Comparison of ENCODE assay signal across 14 cellular contexts in the genomic region with DNA sequence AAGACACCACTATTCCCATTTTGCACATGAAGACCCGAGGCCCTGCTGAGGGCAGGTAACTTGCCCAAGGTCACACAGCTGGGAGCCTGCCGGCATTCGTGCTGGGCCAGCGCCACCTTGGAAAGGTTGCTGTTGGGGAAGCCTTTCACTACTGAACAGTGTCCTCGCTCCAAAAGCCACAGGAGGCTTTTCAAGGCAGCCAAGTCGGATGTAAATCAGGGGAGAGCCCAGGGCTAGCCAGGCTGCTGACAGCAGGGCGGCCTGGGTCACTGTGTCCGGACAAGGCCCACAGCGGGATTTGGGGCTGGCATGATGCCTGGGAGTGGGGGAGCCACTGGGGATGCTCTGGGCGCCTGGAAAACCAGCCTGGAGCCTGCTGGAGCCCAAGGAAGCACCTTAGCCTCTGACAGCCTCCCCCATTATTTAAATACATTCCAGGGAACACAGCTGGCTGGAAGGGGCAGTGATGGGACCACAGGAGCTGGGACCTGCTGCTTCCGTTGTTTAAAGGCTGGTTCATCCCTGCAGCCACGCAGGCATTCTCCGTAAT. TPM values are rescaled to one million over a fixed set of nuclear protein-coding genes. Genes with fewer than 3 reads are reported as not detected.
DNase-seq lines count a peak whose midpoint lies in the region; ATAC-seq and TF ChIP-seq lines count a peak whose summit lies in the region.
"Had no signal": no experiment of that assay in that cellular context is flagged by ENCODE, and none has a peak within 500 bp of the region (broad histone marks: within the 10 kb centered on the region; RNA-seq: fewer than 3 reads in every experiment).

No MANE protein-coding gene starts in this region.

- H3K27ac Mint-ChIP-seq in WTC11 = peak overlapping the region; percentile 94
- peak overlapping the region; percentile 47 for H3K27ac Mint-ChIP-seq in stimulated activated naive B cell treated with anti-CD40 and anti-IgM and Interleukin-4, amounts not matched to agents 10 μg/mL and 1 μg/mL and 100 μg/mL, for 72 hours

- H3K27ac ChIP-seq in HL-60 (replicated peaks) = 0 out of 2 replicates have a peak overlapping the region, but pooled peaks have one; percentile 8

- peak; percentile 68 for ATAC-seq in WTC11
- no peak for ATAC-seq in stimulated activated naive B cell treated with anti-CD40 and anti-IgM and Interleukin-4, amounts not matched to agents 10 μg/mL and 1 μg/mL and 100 μg/mL, for 72 hours (replicated peaks)
- ATAC-seq: natural killer cell treated with Interleukin-12 subunit alpha and Interleukin-12 subunit beta and Interleukin-15 and Interleukin-18, amount 100 ng/mL, for 72 hours had no signal

- H3K4me3 ChIP-seq in HL-60 (replicated peaks; ENCODE audit: insufficient read depth, low read length) = no peak overlapping the region

- H3K4me1 Mint-ChIP-seq in WTC11 = peaks cover 66% of the 10 kb centered on the region
- peaks cover 50 to 76% of the 10 kb centered on the region in 2 donors for H3K4me1 Mint-ChIP-seq in stimulated activated naive B cell treated with anti-CD40 and anti-IgM and Interleukin-4, amounts not matched to agents 10 μg/mL and 1 μg/mL and 100 μg/mL, for 72 hours

- H3K27me3 ChIP-seq in HL-60 (ENCODE audit: insufficient read depth, poor library complexity, severe bottlenecking) = no peaks in the 10 kb centered on the region

- H3K9me3 Mint-ChIP-seq in WTC11 = no peaks in the 10 kb centered on the region
- H3K9me3 Mint-ChIP-seq in stimulated activated naive B cell treated with anti-CD40 and anti-IgM and Interleukin-4, amounts not matched to agents 10 μg/mL and 1 μg/mL and 100 μg/mL, for 72 hours = no peaks in the 10 kb centered on the region
- H3K9me3 Mint-ChIP-seq: natural killer cell treated with Interleukin-12 subunit alpha and Interleukin-12 subunit beta and Interleukin-15 and Interleukin-18, amount 100 ng/mL, for 72 hours had no signal

- CTCF ChIA-PET in WTC11 (lab: Charles Lee) = interaction anchor here (0.6 to 3.0 kb wide), 11 partner anchors 10 to 638 kb away, joined by 3 to 10 read pairs (median 3); partner anchors contain the start of gene SLC6A6

- H3K27me3 Mint-ChIP-seq in WTC11 (ENCODE audit: low read depth) = no peaks in the 10 kb centered on the region
- H3K27me3 Mint-ChIP-seq in stimulated activated naive B cell treated with anti-CD40 and anti-IgM and Interleukin-4, amounts not matched to agents 10 μg/mL and 1 μg/mL and 100 μg/mL, for 72 hours = no peaks in the 10 kb centered on the region
- H3K27me3 Mint-ChIP-seq: natural killer cell treated with Interleukin-12 subunit alpha and Interleukin-12 subunit beta and Interleukin-15 and Interleukin-18, amount 100 ng/mL, for 72 hours had no signal

- POLR2A ChIA-PET in WTC11 (lab: Charles Lee) = interaction anchor here (0.9 to 1.7 kb wide), 5 partner anchors 9 to 45 kb away, joined by 3 to 5 read pairs (median 4); partner anchors contain the start of gene SLC6A6

- TF ChIP-seq CTCF in HL-60 (IDR thresholded peaks at IDR 0.05; ENCODE audit: insufficient read depth, low read length) (no peak), WTC11 (IDR thresholded peaks at IDR 0.05) (no peak)

- no peak for DNase-seq in HL-60 (ENCODE audit: low read depth in 1 of 2, low spot score in 1 of 2)
- peak; percentile 62 for DNase-seq in WTC11 (ENCODE audit: low spot score)
- peak; percentile 75 for DNase-seq in islet precursor cell
- no peak for DNase-seq in stimulated activated naive B cell treated with anti-CD40 and anti-IgM and Interleukin-4, amounts not matched to agents 10 μg/mL and 1 μg/mL and 100 μg/mL, for 72 hours
- no peak for DNase-seq in NCI-H226
- DNase-seq in DMS153 treated with DMSO at 0.1 percent for 48 hours (lab: John Stamatoyannopoulos, UW; ENCODE audit: unreplicated experiment) = no peak
- no peak for DNase-seq in T1000 (lab: John Stamatoyannopoulos, UW)
- no peak for DNase-seq in COLO668 (lab: John Stamatoyannopoulos, UW; ENCODE audit: unreplicated experiment)
- DNase-seq: activated CD4-positive, alpha-beta T cell treated with anti-CD3 and anti-CD28 coated beads for 1 hour; activated effector memory CD4-positive, alpha-beta T cell treated with Interleukin-2 at 50 U/mL for 16 hours; Calu3; Karpas-422; stimulated activated naive CD4-positive, alpha-beta T cell treated with Interleukin-2 at 50 U/mL for 16 hours had no signal

- peak overlapping the region; percentile 41 for H3K4me3 Mint-ChIP-seq in WTC11
- H3K4me3 Mint-ChIP-seq in stimulated activated naive B cell treated with anti-CD40 and anti-IgM and Interleukin-4, amounts not matched to agents 10 μg/mL and 1 μg/mL and 100 μg/mL, for 72 hours = no peak overlapping the region
- H3K4me3 Mint-ChIP-seq: natural killer cell treated with Interleukin-12 subunit alpha and Interleukin-12 subunit beta and Interleukin-15 and Interleukin-18, amount 100 ng/mL, for 72 hours had no signal

- peaks cover 37% of the 10 kb centered on the region for H3K36me3 Mint-ChIP-seq in WTC11
- H3K36me3 Mint-ChIP-seq in stimulated activated naive B cell treated with anti-CD40 and anti-IgM and Interleukin-4, amounts not matched to agents 10 μg/mL and 1 μg/mL and 100 μg/mL, for 72 hours = peaks cover 31 to 54% of the 10 kb centered on the region in 2 donors
- H3K36me3 Mint-ChIP-seq: natural killer cell treated with Interleukin-12 subunit alpha and Interleukin-12 subunit beta and Interleukin-15 and Interleukin-18, amount 100 ng/mL, for 72 hours had no signal

TF ChIP-seq in WTC11, 78 proteins besides CTCF, POLR2A, EP300 and RAD21 (continues in another document):
- TF ChIP-seq ZBTB21 (CRISPR knock-in tag; IDR thresholded peaks at IDR 0.05; ENCODE audit: borderline replicate concordance) (no peak), JAZF1 (CRISPR knock-in tag; IDR thresholded peaks at IDR 0.05) (no peak), ATF2 (CRISPR knock-in tag; IDR thresholded peaks at IDR 0.05; ENCODE audit: borderline replicate concordance, low read depth) (no peak), CREB1 (CRISPR knock-in tag; IDR thresholded peaks at IDR 0.05) (no peak), TP53 (CRISPR knock-in tag; IDR thresholded peaks at IDR 0.05) (no peak), GABPB1 (CRISPR knock-in tag; IDR thresholded peaks at IDR 0.05) (no peak), ETV6 (CRISPR knock-in tag; IDR thresholded peaks at IDR 0.05) (no peak), FOXJ3 (CRISPR knock-in tag; IDR thresholded peaks at IDR 0.05; ENCODE audit: borderline replicate concordance) (no peak), NR3C1 (CRISPR knock-in tag; conservative IDR thresholded peaks at IDR 0.05; ENCODE audit: low read depth) (no peak), ZNF423 (CRISPR knock-in tag; IDR thresholded peaks at IDR 0.05) (peak; percentile 82), SMAD3 (CRISPR knock-in tag; IDR thresholded peaks at IDR 0.05; ENCODE audit: borderline replicate concordance) (no peak), GTF2I (CRISPR knock-in tag; conservative IDR thresholded peaks at IDR 0.05) (0 out of 2 replicates have a peak, but pooled peaks have one; percentile 7), ZNF138 (CRISPR knock-in tag; conservative IDR thresholded peaks at IDR 0.05) (no peak)
- TF ChIP-seq, protein P1, sequence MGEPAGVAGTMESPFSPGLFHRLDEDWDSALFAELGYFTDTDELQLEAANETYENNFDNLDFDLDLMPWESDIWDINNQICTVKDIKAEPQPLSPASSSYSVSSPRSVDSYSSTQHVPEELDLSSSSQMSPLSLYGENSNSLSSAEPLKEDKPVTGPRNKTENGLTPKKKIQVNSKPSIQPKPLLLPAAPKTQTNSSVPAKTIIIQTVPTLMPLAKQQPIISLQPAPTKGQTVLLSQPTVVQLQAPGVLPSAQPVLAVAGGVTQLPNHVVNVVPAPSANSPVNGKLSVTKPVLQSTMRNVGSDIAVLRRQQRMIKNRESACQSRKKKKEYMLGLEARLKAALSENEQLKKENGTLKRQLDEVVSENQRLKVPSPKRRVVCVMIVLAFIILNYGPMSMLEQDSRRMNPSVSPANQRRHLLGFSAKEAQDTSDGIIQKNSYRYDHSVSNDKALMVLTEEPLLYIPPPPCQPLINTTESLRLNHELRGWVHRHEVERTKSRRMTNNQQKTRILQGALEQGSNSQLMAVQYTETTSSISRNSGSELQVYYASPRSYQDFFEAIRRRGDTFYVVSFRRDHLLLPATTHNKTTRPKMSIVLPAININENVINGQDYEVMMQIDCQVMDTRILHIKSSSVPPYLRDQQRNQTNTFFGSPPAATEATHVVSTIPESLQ (CRISPR knock-in tag; IDR thresholded peaks at IDR 0.05) = no peak
- TF ChIP-seq, protein P2, sequence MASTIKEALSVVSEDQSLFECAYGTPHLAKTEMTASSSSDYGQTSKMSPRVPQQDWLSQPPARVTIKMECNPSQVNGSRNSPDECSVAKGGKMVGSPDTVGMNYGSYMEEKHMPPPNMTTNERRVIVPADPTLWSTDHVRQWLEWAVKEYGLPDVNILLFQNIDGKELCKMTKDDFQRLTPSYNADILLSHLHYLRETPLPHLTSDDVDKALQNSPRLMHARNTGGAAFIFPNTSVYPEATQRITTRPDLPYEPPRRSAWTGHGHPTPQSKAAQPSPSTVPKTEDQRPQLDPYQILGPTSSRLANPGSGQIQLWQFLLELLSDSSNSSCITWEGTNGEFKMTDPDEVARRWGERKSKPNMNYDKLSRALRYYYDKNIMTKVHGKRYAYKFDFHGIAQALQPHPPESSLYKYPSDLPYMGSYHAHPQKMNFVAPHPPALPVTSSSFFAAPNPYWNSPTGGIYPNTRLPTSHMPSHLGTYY (CRISPR knock-in tag; IDR thresholded peaks at IDR 0.05) = no peak
- TF ChIP-seq, protein P3, sequence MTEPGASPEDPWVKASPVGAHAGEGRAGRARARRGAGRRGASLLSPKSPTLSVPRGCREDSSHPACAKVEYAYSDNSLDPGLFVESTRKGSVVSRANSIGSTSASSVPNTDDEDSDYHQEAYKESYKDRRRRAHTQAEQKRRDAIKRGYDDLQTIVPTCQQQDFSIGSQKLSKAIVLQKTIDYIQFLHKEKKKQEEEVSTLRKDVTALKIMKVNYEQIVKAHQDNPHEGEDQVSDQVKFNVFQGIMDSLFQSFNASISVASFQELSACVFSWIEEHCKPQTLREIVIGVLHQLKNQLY (CRISPR knock-in tag; IDR thresholded peaks at IDR 0.05) = no peak
- TF ChIP-seq, protein P4, sequence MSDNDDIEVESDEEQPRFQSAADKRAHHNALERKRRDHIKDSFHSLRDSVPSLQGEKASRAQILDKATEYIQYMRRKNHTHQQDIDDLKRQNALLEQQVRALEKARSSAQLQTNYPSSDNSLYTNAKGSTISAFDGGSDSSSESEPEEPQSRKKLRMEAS (CRISPR knock-in tag; IDR thresholded peaks at IDR 0.05) = peak; percentile 70

RNA-seq across cellular contexts. Expression of gene SLC6A6, which starts 10.5 kb away (rescaled TPM):
- 144 to 211 TPM (median 147 TPM) in 3 replicates for total RNA-seq in WTC11 (2021)

Comparison
In these comparisons a context has a peak if more than half of its experiments do, and no peak if none do; other contexts are left out.
1. DNase-seq: peak in WTC11 (single experiment) and islet precursor cell (single experiment); none in HL-60 (0 of 2), stimulated activated naive B cell treated with anti-CD40 and anti-IgM and Interleukin-4, amounts not matched to agents 10 μg/mL and 1 μg/mL and 100 μg/mL, for 72 hours (single experiment), NCI-H226 (single experiment), DMS153 treated with DMSO at 0.1 percent for 48 hours (single experiment), T1000 (single experiment) and COLO668 (single experiment).